Comparison of ENCODE assay signal across 10 cellular contexts in the genomic region with DNA sequence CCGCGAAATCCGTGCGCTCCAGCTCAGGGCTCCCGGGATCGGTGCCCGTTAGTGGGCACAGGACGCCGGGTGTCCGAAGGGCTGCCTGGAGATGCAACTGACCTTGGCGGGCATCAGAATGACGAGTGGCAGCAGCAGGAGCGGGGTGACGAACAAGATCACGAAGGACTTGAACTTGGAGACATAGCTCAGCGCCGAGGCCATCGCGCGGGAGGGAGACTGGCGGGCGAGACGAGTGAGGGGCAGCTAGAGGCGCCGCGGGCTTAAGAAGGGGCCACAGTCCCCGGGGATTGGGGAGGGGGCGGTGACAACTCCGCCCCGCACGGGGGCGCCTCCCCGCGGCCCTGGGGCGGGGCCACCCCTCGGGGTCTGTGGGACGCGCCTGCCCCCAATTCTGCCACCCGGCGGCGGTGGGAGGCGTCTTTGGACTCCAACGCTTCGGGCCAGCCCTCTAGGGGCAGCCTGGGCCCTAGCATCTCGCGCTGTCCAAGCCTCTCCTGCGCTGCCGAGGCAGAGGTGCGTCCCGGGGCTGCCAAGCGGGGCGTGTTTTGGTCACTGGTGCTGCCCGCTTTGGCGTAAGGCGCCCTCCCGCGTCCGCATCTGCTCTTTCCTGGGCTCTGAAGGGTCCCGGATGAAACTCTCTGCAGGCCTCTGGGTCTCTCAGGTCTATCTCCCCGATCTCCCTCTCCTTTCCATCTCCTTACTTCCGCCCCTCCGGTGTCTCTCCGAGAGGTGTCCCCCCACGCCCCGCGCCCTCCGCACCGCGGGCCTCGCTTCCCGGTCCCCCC. TPM values are rescaled to one million over a fixed set of nuclear protein-coding genes. Genes with fewer than 3 reads are reported as not detected.
A peak's percentile ranks its signal among the peaks of the same experiment; 100 is the strongest.
DNase-seq lines count a peak whose midpoint lies in the region; ATAC-seq and TF ChIP-seq lines count a peak whose summit lies in the region.
"Had no signal": no experiment of that assay in that cellular context is flagged by ENCODE, and none has a peak within 500 bp of the region (broad histone marks: within the 10 kb centered on the region; RNA-seq: fewer than 3 reads in every experiment).

Gene SLC13A5 (minus strand): TSS at position 240 of the 788 bp plus-strand sequence. CDS start 36 bp downstream, at position 204.

- no peak within 1 kb of the TSS for H3K27ac ChIP-seq in stomach
- H3K27ac ChIP-seq: HL-60 had no signal

- in situ Hi-C loops in HAP-1 (cut with MboI; ENCODE audit: low sequenced_read_pairs), result no loop called here

- intact Hi-C loops in stomach (cut with DNase I; ENCODE audit: low total_unique reads), result no loop called here
- intact Hi-C loops in sciatic nerve (cut with DNase I), result no loop called here

- 3 to 8% (median 4%) methylated on average over 44 to 71 of the region's 71 CpGs for WGBS in stomach, 5 donors

- H3K4me1 ChIP-seq in HAP-1 (no peaks in the 10 kb centered on the region), stomach (peaks cover 12 to 25% (median 23%) of the 10 kb centered on the region in 4 donors)

- H3K36me3 ChIP-seq in HAP-1 (replicated peaks) (no peaks in the 10 kb centered on the region), stomach (no peaks in the 10 kb centered on the region)

- TF ChIP-seq EP300 in stomach (IDR thresholded peaks at IDR 0.05), result no peak

- ATAC-seq in GM21528 (IDR thresholded peaks at IDR 0.05; ENCODE audit: low FRiP score, unreplicated experiment) (no peak), sciatic nerve (no peak)

- H3K4me3 ChIP-seq in HAP-1 (peak within 1 kb of the TSS; percentile 14), iPS-11a (ENCODE audit: low read depth, low read length) (peak within 1 kb of the TSS; percentile 53), stomach (peak within 1 kb of the TSS; percentile 14 to 45 (median 24))

- H3K9me3 ChIP-seq in HAP-1 (no peaks in the 10 kb centered on the region), stomach (peaks cover 0 to 21% (median 9%) of the 10 kb centered on the region in 4 donors)

- DNase-seq in AG09319 (ENCODE audit: extremely low read depth, low read depth) (no peak), HAP-1 (ENCODE audit: low spot score in 2 of 2) (peak; percentile 18 to 71), anterior cingulate cortex (lab: John Stamatoyannopoulos, UW) (peak in 31 of 58 donors; percentile 4 to 65 (median 34)), stomach (no peak), sciatic nerve (ENCODE audit: low spot score) (no peak)
- DNase-seq in stimulated activated CD4-positive, alpha-beta T cell treated with anti-CD3 and anti-CD28 coated beads, Interleukin-4, amount 100 ng/mL, for 4 hours, result no peak

- TF ChIP-seq CTCF in AG09319 (IDR thresholded peaks at IDR 0.05; ENCODE audit: low read depth, low read length), result peak; percentile 16; the same call in 1 of the 2 replicates
- TF ChIP-seq CTCF in stomach (IDR thresholded peaks at IDR 0.05), result peak in 1 of 7 experiments; percentile 24

- TF ChIP-seq POLR2A in stomach (IDR thresholded peaks at IDR 0.05), result no peak

- no peaks in the 10 kb centered on the region for H3K27me3 ChIP-seq in HAP-1 (ENCODE audit: low read depth)
- peaks cover 0 to 67% (median 27%) of the 10 kb centered on the region in 3 donors for H3K27me3 ChIP-seq in stomach

RNA-seq across cellular contexts. Expression of gene SLC13A5, which starts in this region (rescaled TPM):
- total RNA-seq in stomach (not detected), sciatic nerve (0.62 TPM)
- polyA plus RNA-seq in stomach, result 1 to 10 TPM in 1 of 3 donors, not detected in 2; 3.1 TPM
- total RNA-seq: glomerular endothelial cell had no signal

Comparison
In these comparisons a context has a peak if more than half of its experiments do, and no peak if none do; other contexts are left out.
1. DNase-seq: peak in HAP-1 (2 of 2) and anterior cingulate cortex (31 of 58); none in AG09319 (single experiment), stomach (single experiment), sciatic nerve (single experiment) and stimulated activated CD4-positive, alpha-beta T cell treated with anti-CD3 and anti-CD28 coated beads, Interleukin-4, amount 100 ng/mL, for 4 hours (0 of 2).
2. Peak in every context shown above with its lines, with median percentiles within 50 percentile points of each other: H3K4me3 ChIP-seq.